22 cellular contexts compared by ENCODE assay signal in genomic region chr16:24381470-24382118, GRCh38.
"Had no signal": no experiment of that assay in that cellular context is flagged by ENCODE, and none has a peak within 500 bp of the region (broad histone marks: within the 10 kb centered on the region; RNA-seq: fewer than 3 reads in every experiment).

No MANE protein-coding gene starts in this region.

- H3K27ac Mint-ChIP-seq: activated CD8-positive, alpha-beta T cell treated with anti-CD3 and anti-CD28 coated beads for 36 hours; activated naive CD4-positive, alpha-beta T cell treated with anti-CD3 and anti-CD28 coated beads, Interleukin-2, amount 10 ng/mL, durations not matched to agents 7 days and 5 days; activated T-cell treated with anti-CD3 and anti-CD28 coated beads, Interleukin-2, amount 50 U/mL, for 72 hours; activated T-helper 2 cell treated with anti-CD3 and anti-CD28 coated beads, Interferon-gamma antibody, Interleukin-2, Interleukin-4, amounts not matched to agents 10 μg/mL and 5 μg/mL and 100 μg/mL, durations not matched to agents 14 hours and 24 hours and 36 hours; brain had no signal

- H3K27me3 Mint-ChIP-seq: activated naive CD4-positive, alpha-beta T cell treated with anti-CD3 and anti-CD28 coated beads, Interleukin-2, amount 10 ng/mL, durations not matched to agents 7 days and 5 days had no signal

- DNase-seq: activated CD4-positive, alpha-beta T cell treated with anti-CD3 and anti-CD28 coated beads for 4 hours; activated CD8-positive, alpha-beta memory T cell treated with anti-CD3 and anti-CD28 coated beads, Interleukin-2, amount 50 U/mL, for 4 hours; activated CD8-positive, alpha-beta T cell treated with anti-CD3 and anti-CD28 coated beads for 36 hours; activated gamma-delta T cell treated with Interleukin-2 at 50 U/mL for 16 hours; activated naive CD4-positive, alpha-beta T cell treated with anti-CD3 and anti-CD28 coated beads, Interleukin-2, amount 10 ng/mL, durations not matched to agents 7 days and 5 days; activated T-cell treated with anti-CD3 and anti-CD28 coated beads, Interleukin-2, amount 50 U/mL, for 72 hours; amniotic stem cell; NCI-H1092; NCI-H1417; NCI-H1930; NCI-H2171; NCI-H2227 treated with DMSO at 0.1 percent for 48 hours; NCI-H526 treated with DMSO at 0.1 percent for 48 hours; NCI-H82; SIG-M5; T-helper 2 cell; T1000; WERI-Rb-1 had no signal

- H3K36me3 ChIP-seq: ascending aorta, WERI-Rb-1 had no signal

- H3K27me3 ChIP-seq: ascending aorta had no signal

- ATAC-seq: activated CD8-positive, alpha-beta T cell treated with anti-CD3 and anti-CD28 coated beads for 36 hours; activated T-cell treated with anti-CD3 and anti-CD28 coated beads, Interleukin-2, amount 50 U/mL, for 72 hours had no signal

- H3K4me1 Mint-ChIP-seq: activated naive CD4-positive, alpha-beta T cell treated with anti-CD3 and anti-CD28 coated beads, Interleukin-2, amount 10 ng/mL, durations not matched to agents 7 days and 5 days; central memory CD8-positive, alpha-beta T cell had no signal

- H3K36me3 Mint-ChIP-seq: activated naive CD4-positive, alpha-beta T cell treated with anti-CD3 and anti-CD28 coated beads, Interleukin-2, amount 10 ng/mL, durations not matched to agents 7 days and 5 days; brain had no signal

- H3K4me1 ChIP-seq: ascending aorta had no signal

- H3K4me3 ChIP-seq: ascending aorta had no signal

- H3K27ac ChIP-seq: ascending aorta, WERI-Rb-1 had no signal

- H3K4me3 Mint-ChIP-seq: activated CD8-positive, alpha-beta T cell treated with anti-CD3 and anti-CD28 coated beads for 36 hours; activated naive CD4-positive, alpha-beta T cell treated with anti-CD3 and anti-CD28 coated beads, Interleukin-2, amount 10 ng/mL, durations not matched to agents 7 days and 5 days; activated T-cell treated with anti-CD3 and anti-CD28 coated beads, Interleukin-2, amount 50 U/mL, for 72 hours; brain; central memory CD8-positive, alpha-beta T cell had no signal
